11 cellular contexts compared by ENCODE assay signal in genomic region chr15:62928242-62928995, GRCh38.
A peak's percentile ranks its signal among the peaks of the same experiment; 100 is the strongest.
DNase-seq lines count a peak whose midpoint lies in the region; ATAC-seq and TF ChIP-seq lines count a peak whose summit lies in the region.
"Had no signal": no experiment of that assay in that cellular context is flagged by ENCODE, and none has a peak within 500 bp of the region (broad histone marks: within the 10 kb centered on the region; RNA-seq: fewer than 3 reads in every experiment).

No MANE protein-coding gene starts in this region.

- no peaks in the 10 kb centered on the region for H3K9me2 ChIP-seq in PC-9 (ENCODE audit: insufficient read depth)

- no peaks in the 10 kb centered on the region for H3K9me3 ChIP-seq in PC-9 (ENCODE audit: insufficient read depth, low read depth)

- POLR2A ChIA-PET in PC-9 (lab: Charles Lee; ENCODE audit: unreplicated experiment): no interaction called here

- no peaks in the 10 kb centered on the region for H3K27me3 ChIP-seq in PC-9 (ENCODE audit: insufficient read depth, low read depth)
- H3K27me3 ChIP-seq: dorsolateral prefrontal cortex had no signal

- no peaks in the 10 kb centered on the region for H3K27me3 Mint-ChIP-seq in nephron (ENCODE audit: low read depth)

- H3K4me1 ChIP-seq in PC-9 (replicated peaks; ENCODE audit: insufficient read depth): peaks cover 23% of the 10 kb centered on the region

- H3K4me3 ChIP-seq in PC-9: no peak overlapping the region
- H3K4me3 ChIP-seq: dorsolateral prefrontal cortex, GM23338 had no signal

- DNase-seq in Caki2 (ENCODE audit: low read depth) (peak; percentile 80), PC-9 (peak in 1 of 2 experiments; percentile 39), epithelial cell of prostate (ENCODE audit: low read depth, low spot score) (peak; percentile 90), posterior vena cava (ENCODE audit: low spot score) (no peak), NCI-H69 (lab: John Stamatoyannopoulos, UW) (no peak)
- no peak for DNase-seq in activated CD4-positive, alpha-beta T cell treated with anti-CD3 and anti-CD28 coated beads, Interleukin-2, amount 50 U/mL, for 4 hours
- DNase-seq: NCI-H1092 treated with DMSO at 0.1 percent for 48 hours had no signal

- in situ Hi-C loops in Caki2 (cut with HindIII; ENCODE audit: low pct_unique_long_range_greater_than_20kb, low sequenced_read_pairs): no loop called here

- H3K4me3 Mint-ChIP-seq in nephron: no peak overlapping the region
- H3K4me3 Mint-ChIP-seq: GM23338 had no signal

- H3K4me1 Mint-ChIP-seq in nephron: peaks cover 16% of the 10 kb centered on the region
- H3K4me1 Mint-ChIP-seq: GM23338 had no signal

- H3F3A ChIP-seq in PC-9 (ENCODE audit: insufficient read depth, low read depth): peaks cover 21% of the 10 kb centered on the region; the same call in 1 of the 2 replicates

- BruUV-seq in PC-9 (replicated peaks; lab: Mats Ljungman, UMichigan): no TSS peak

- TF ChIP-seq CTCF in PC-9 (conservative IDR thresholded peaks at IDR 0.05) (no peak), nephron (IDR thresholded peaks at IDR 0.05; ENCODE audit: unreplicated experiment in 3 of 3) (peak in 2 of 3 experiments; percentile 7 to 16)

- peak overlapping the region; percentile 51 for H3K4me2 ChIP-seq in PC-9
- H3K4me2 ChIP-seq: GM23338 had no signal

- H3K36me3 ChIP-seq in PC-9 (ENCODE audit: low read depth): no peaks in the 10 kb centered on the region

- H2AFZ ChIP-seq in PC-9: no peak overlapping the region
- H2AFZ ChIP-seq: GM23338 had no signal

- H3K27ac ChIP-seq in PC-9: peak overlapping the region; percentile 80
- peak overlapping the region; percentile 96 for H3K27ac ChIP-seq in epithelial cell of prostate

- intact Hi-C loops in PC-9 (cut with micrococcal nuclease; ENCODE audit: unreplicated experiment) (loop anchor here (10.0 kb wide), 1 partner anchor 116 kb away; the partner anchor contains the start of gene TPM1), posterior vena cava (cut with DNase I) (no loop called here)

- H4K20me1 ChIP-seq in PC-9 (ENCODE audit: insufficient read depth): no peaks in the 10 kb centered on the region

- no peaks in the 10 kb centered on the region for H3K9me3 Mint-ChIP-seq in nephron
- H3K9me3 Mint-ChIP-seq: GM23338 had no signal

- no peaks in the 10 kb centered on the region for H3K36me3 Mint-ChIP-seq in nephron (ENCODE audit: low read depth)

- H3K27ac Mint-ChIP-seq in nephron: peak overlapping the region; percentile 6 to 83 (median 70)
- H3K27ac Mint-ChIP-seq: GM23338 had no signal

- H3K79me2 ChIP-seq in PC-9 (ENCODE audit: low read depth): no peaks in the 10 kb centered on the region

- ATAC-seq in GM21447 (IDR thresholded peaks at IDR 0.05; ENCODE audit: unreplicated experiment): no peak
- ATAC-seq: GM23338 had no signal

- CTCF ChIA-PET in PC-9 (lab: Charles Lee): no interaction called here

Comparison
In these comparisons a context has a peak if more than half of its experiments do, and no peak if none do; other contexts are left out.
1. DNase-seq: peak in Caki2 (single experiment) and epithelial cell of prostate (single experiment); none in posterior vena cava (single experiment), NCI-H69 (single experiment) and activated CD4-positive, alpha-beta T cell treated with anti-CD3 and anti-CD28 coated beads, Interleukin-2, amount 50 U/mL, for 4 hours (0 of 2).